ENCODE assay signal across 9 cellular contexts in genomic region chr19:42396248-42396541, GRCh38. TPM values are rescaled to one million over a fixed set of nuclear protein-coding genes. Genes with fewer than 3 reads are reported as not detected.
DNase-seq lines count a peak whose midpoint lies in the region; ATAC-seq lines count a peak whose summit lies in the region.
"Had no signal": no experiment of that assay in that cellular context is flagged by ENCODE, and none has a peak within 500 bp of the region (broad histone marks: within the 10 kb centered on the region; RNA-seq: fewer than 3 reads in every experiment).

No MANE protein-coding gene starts in this region.

- no peak overlapping the region for H3K27ac ChIP-seq in iPS-18a (ENCODE audit: low read length)

- no peaks in the 10 kb centered on the region for H3K27me3 ChIP-seq in iPS-18a (ENCODE audit: control insufficient read depth, insufficient read depth, low read length)

- H3K9ac ChIP-seq in iPS-18a (ENCODE audit: low read length): peak overlapping the region; percentile 63

- no peak for ATAC-seq in HG02588 (IDR thresholded peaks at IDR 0.05; ENCODE audit: unreplicated experiment)
- no peak for ATAC-seq in HG03108 (IDR thresholded peaks at IDR 0.05; ENCODE audit: unreplicated experiment)

- DNase-seq in DMS153 (lab: John Stamatoyannopoulos, UW) (peak; percentile 72), NAMALWA (ENCODE audit: low spot score) (peak; percentile 37), superior temporal gyrus (ENCODE audit: extremely low spot score) (peak; percentile 58), anterior cingulate cortex (lab: John Stamatoyannopoulos, UW) (no peak)
- no peak for DNase-seq in activated naive CD8-positive, alpha-beta T cell treated with anti-CD3 and anti-CD28 coated beads for 36 hours

- H3K36me3 Mint-ChIP-seq in activated naive CD8-positive, alpha-beta T cell treated with anti-CD3 and anti-CD28 coated beads for 36 hours: peaks cover 2% of the 10 kb centered on the region

- H3K4me1 ChIP-seq in iPS-18a (ENCODE audit: control insufficient read depth, low read depth, low read length): no peaks in the 10 kb centered on the region

- H3K36me3 ChIP-seq in iPS-18a (ENCODE audit: control insufficient read depth, low read depth, low read length): no peaks in the 10 kb centered on the region

- peaks cover 4% of the 10 kb centered on the region for H3K27me3 Mint-ChIP-seq in activated naive CD8-positive, alpha-beta T cell treated with anti-CD3 and anti-CD28 coated beads for 36 hours

- H3K4me3 ChIP-seq in iPS-18a (ENCODE audit: low read length): peak overlapping the region; percentile 76

- H3K27ac Mint-ChIP-seq in activated naive CD8-positive, alpha-beta T cell treated with anti-CD3 and anti-CD28 coated beads for 36 hours: peak overlapping the region; percentile 93

- H3K4me1 Mint-ChIP-seq in activated naive CD8-positive, alpha-beta T cell treated with anti-CD3 and anti-CD28 coated beads for 36 hours: peaks cover 28% of the 10 kb centered on the region

- peak overlapping the region; percentile 95 for H3K4me3 Mint-ChIP-seq in activated naive CD8-positive, alpha-beta T cell treated with anti-CD3 and anti-CD28 coated beads for 36 hours

- no peaks in the 10 kb centered on the region for H3K9me3 Mint-ChIP-seq in activated naive CD8-positive, alpha-beta T cell treated with anti-CD3 and anti-CD28 coated beads for 36 hours

- H3K9me3 ChIP-seq in iPS-18a (ENCODE audit: control insufficient read depth, low read depth, low read length): no peaks in the 10 kb centered on the region

RNA-seq across cellular contexts. Expression of gene CNFN, which starts 6.1 kb away (rescaled TPM):
- not detected for total RNA-seq in activated naive CD8-positive, alpha-beta T cell treated with anti-CD3 and anti-CD28 coated beads for 36 hours

RNA-seq across cellular contexts. Expression of gene LIPE, which starts 31.0 kb away (rescaled TPM):
- 10 to 100 TPM; 24.8 to 25.1 TPM for total RNA-seq in activated naive CD8-positive, alpha-beta T cell treated with anti-CD3 and anti-CD28 coated beads for 36 hours

RNA-seq across cellular contexts. Expression of gene CXCL17, which starts 46.6 kb away (rescaled TPM):
- not detected for total RNA-seq in activated naive CD8-positive, alpha-beta T cell treated with anti-CD3 and anti-CD28 coated beads for 36 hours
- total RNA-seq: RPMI7951 had no signal

Comparison
In these comparisons a context has a peak if more than half of its experiments do, and no peak if none do; other contexts are left out.
1. DNase-seq: peak in DMS153 (single experiment), NAMALWA (single experiment) and superior temporal gyrus (single experiment); none in activated naive CD8-positive, alpha-beta T cell treated with anti-CD3 and anti-CD28 coated beads for 36 hours (single experiment) and anterior cingulate cortex (0 of 58).